ENCODE assay signal across 17 cellular contexts in the genomic region with DNA sequence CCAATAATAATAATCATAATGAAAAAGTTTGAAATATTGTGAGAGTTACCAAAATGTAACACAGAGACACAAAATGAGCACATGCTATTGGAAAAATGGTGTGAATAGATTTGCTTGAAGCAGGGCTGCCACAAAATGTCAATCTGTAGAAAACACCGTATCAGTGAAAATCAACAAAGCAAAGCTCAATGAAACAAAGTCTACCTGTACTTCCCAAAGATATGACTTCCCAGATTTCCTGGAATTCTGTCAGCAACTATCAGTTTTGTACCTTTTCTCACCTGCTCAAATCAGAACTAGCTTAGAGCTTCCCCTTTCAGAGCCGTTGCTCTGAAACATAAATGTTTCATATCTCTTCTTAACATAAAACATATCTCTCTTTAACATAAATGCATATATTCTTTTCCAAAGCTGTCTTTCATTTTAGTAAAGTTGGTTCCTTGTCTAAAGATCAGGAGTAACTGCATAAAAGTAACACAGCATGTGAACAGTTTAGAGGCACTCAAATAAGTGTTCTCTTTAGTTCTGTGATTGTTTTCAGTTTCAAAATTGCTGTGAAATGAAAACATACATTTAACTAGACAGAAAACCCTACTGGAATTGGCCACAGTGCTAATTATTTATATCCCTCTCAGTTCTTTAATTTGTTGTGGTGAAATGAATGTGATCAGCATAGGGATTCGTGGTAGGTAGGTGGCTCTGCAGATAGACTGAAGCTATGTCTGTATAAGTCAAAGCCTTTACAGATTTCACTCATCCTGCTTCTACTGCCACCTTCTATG.
DNase-seq lines count a peak whose midpoint lies in the region; ATAC-seq and TF ChIP-seq lines count a peak whose summit lies in the region.
"Had no signal": no experiment of that assay in that cellular context is flagged by ENCODE, and none has a peak within 500 bp of the region (broad histone marks: within the 10 kb centered on the region; RNA-seq: fewer than 3 reads in every experiment).

No MANE protein-coding gene starts in this region.

- H3K4me1 ChIP-seq in MM.1S (ENCODE audit: low read length) = no peaks in the 10 kb centered on the region
- H3K4me1 ChIP-seq: left lung, SJCRH30, upper lobe of right lung had no signal

- no peaks in the 10 kb centered on the region for H3K9me2 ChIP-seq in MM.1S (replicated peaks; ENCODE audit: insufficient read depth, low read length)

- peak overlapping the region; percentile 19; the same call in 1 of the 2 replicates for H2AFZ ChIP-seq in MM.1S (ENCODE audit: low read length)

- peak; percentile 74 for ATAC-seq in GM18858 (IDR thresholded peaks at IDR 0.05; ENCODE audit: unreplicated experiment)
- ATAC-seq in GM21390 (IDR thresholded peaks at IDR 0.05; ENCODE audit: unreplicated experiment) = peak; percentile 94
- peak; percentile 70 for ATAC-seq in HG02981 (IDR thresholded peaks at IDR 0.05; ENCODE audit: unreplicated experiment)
- ATAC-seq in activated CD8-positive, alpha-beta T cell treated with anti-CD3 and anti-CD28 coated beads, Interleukin-2, amount 10 ng/mL, durations not matched to agents 7 days and 5 days = no peak
- no peak for ATAC-seq in activated CD8-positive, alpha-beta memory T cell treated with anti-CD3 and anti-CD28 coated beads, Interleukin-2, amount 10 ng/mL, durations not matched to agents 7 days and 5 days
- ATAC-seq: left lung, upper lobe of right lung had no signal

- POLR2A ChIA-PET in activated CD8-positive, alpha-beta T cell treated with anti-CD3 and anti-CD28 coated beads, Interleukin-2, amount 10 ng/mL, durations not matched to agents 7 days and 5 days (lab: Charles Lee) = no interaction called here

- H3K36me3 Mint-ChIP-seq in activated CD8-positive, alpha-beta T cell treated with anti-CD3 and anti-CD28 coated beads, Interleukin-2, amount 10 ng/mL, durations not matched to agents 7 days and 5 days (ENCODE audit: low read depth) = no peaks in the 10 kb centered on the region
- H3K36me3 Mint-ChIP-seq in activated CD8-positive, alpha-beta memory T cell treated with anti-CD3 and anti-CD28 coated beads, Interleukin-2, amount 10 ng/mL, durations not matched to agents 7 days and 5 days = no peaks in the 10 kb centered on the region
- H3K36me3 Mint-ChIP-seq: naive B cell had no signal

- no peaks in the 10 kb centered on the region for H4K20me1 ChIP-seq in MM.1S (ENCODE audit: insufficient read depth, low read length)

- no peaks in the 10 kb centered on the region for H3K79me2 ChIP-seq in MM.1S (ENCODE audit: low read length)

- no peak overlapping the region for H3K27ac ChIP-seq in MM.1S (ENCODE audit: low read length)
- H3K27ac ChIP-seq: left lung, SJCRH30, upper lobe of right lung had no signal

- H3K9ac ChIP-seq in MM.1S (ENCODE audit: low read length) = no peak overlapping the region

- no peaks in the 10 kb centered on the region for H3K4me1 Mint-ChIP-seq in activated CD8-positive, alpha-beta T cell treated with anti-CD3 and anti-CD28 coated beads, Interleukin-2, amount 10 ng/mL, durations not matched to agents 7 days and 5 days (ENCODE audit: low read depth)
- no peaks in the 10 kb centered on the region for H3K4me1 Mint-ChIP-seq in activated CD8-positive, alpha-beta memory T cell treated with anti-CD3 and anti-CD28 coated beads, Interleukin-2, amount 10 ng/mL, durations not matched to agents 7 days and 5 days
- H3K4me1 Mint-ChIP-seq: naive B cell had no signal

- H3K36me3 ChIP-seq in MM.1S (replicated peaks; ENCODE audit: insufficient read depth, low read length) (no peaks in the 10 kb centered on the region), H7 (replicated peaks; ENCODE audit: control insufficient read depth, insufficient read depth, low read length) (no peaks in the 10 kb centered on the region)
- H3K36me3 ChIP-seq: left lung, SJCRH30, upper lobe of right lung had no signal

- TF ChIP-seq CTCF in MM.1S (IDR thresholded peaks at IDR 0.05; ENCODE audit: low read length) = no peak

- H3K27me3 ChIP-seq in MM.1S (replicated peaks; ENCODE audit: insufficient read depth, low read length) = no peaks in the 10 kb centered on the region
- no peaks in the 10 kb centered on the region for H3K27me3 ChIP-seq in H7 (ENCODE audit: control insufficient read depth, insufficient read depth, low read length)
- H3K27me3 ChIP-seq: left lung, SJCRH30, upper lobe of right lung had no signal

- no peak overlapping the region for H3K27ac Mint-ChIP-seq in activated CD8-positive, alpha-beta T cell treated with anti-CD3 and anti-CD28 coated beads, Interleukin-2, amount 10 ng/mL, durations not matched to agents 7 days and 5 days
- H3K27ac Mint-ChIP-seq in activated CD8-positive, alpha-beta memory T cell treated with anti-CD3 and anti-CD28 coated beads, Interleukin-2, amount 10 ng/mL, durations not matched to agents 7 days and 5 days = no peak overlapping the region

- no peaks in the 10 kb centered on the region for H3F3A ChIP-seq in MM.1S (ENCODE audit: insufficient read depth, low read length)

- no peak overlapping the region for H3K4me3 Mint-ChIP-seq in activated CD8-positive, alpha-beta T cell treated with anti-CD3 and anti-CD28 coated beads, Interleukin-2, amount 10 ng/mL, durations not matched to agents 7 days and 5 days
- H3K4me3 Mint-ChIP-seq in activated CD8-positive, alpha-beta memory T cell treated with anti-CD3 and anti-CD28 coated beads, Interleukin-2, amount 10 ng/mL, durations not matched to agents 7 days and 5 days = no peak overlapping the region
- H3K4me3 Mint-ChIP-seq: naive B cell had no signal

- H3K4me3 ChIP-seq in MM.1S (ENCODE audit: low read length) = 0 out of 2 replicates have a peak overlapping the region, but pooled peaks have one; percentile 14
- H3K4me3 ChIP-seq in H7 (ENCODE audit: insufficient read depth, low read depth, low read length) = no peak overlapping the region
- H3K4me3 ChIP-seq: left lung, SJCRH30, upper lobe of right lung had no signal

- peak overlapping the region; percentile 60 for H3K4me2 ChIP-seq in MM.1S (ENCODE audit: low read depth, low read length)

- H3K9me3 Mint-ChIP-seq in activated CD8-positive, alpha-beta T cell treated with anti-CD3 and anti-CD28 coated beads, Interleukin-2, amount 10 ng/mL, durations not matched to agents 7 days and 5 days (ENCODE audit: insufficient read depth) = no peaks in the 10 kb centered on the region
- peaks cover 13% of the 10 kb centered on the region for H3K9me3 Mint-ChIP-seq in activated CD8-positive, alpha-beta memory T cell treated with anti-CD3 and anti-CD28 coated beads, Interleukin-2, amount 10 ng/mL, durations not matched to agents 7 days and 5 days (ENCODE audit: low read depth)

- DNase-seq in MM.1S (peak; percentile 22), H7 (no peak), NCI-H2196 treated with DMSO at 0.1 percent for 48 hours (lab: John Stamatoyannopoulos, UW; ENCODE audit: unreplicated experiment) (no peak)
- no peak for DNase-seq in activated CD8-positive, alpha-beta T cell treated with anti-CD3 and anti-CD28 coated beads, Interleukin-2, amount 10 ng/mL, durations not matched to agents 7 days and 5 days
- DNase-seq in activated CD8-positive, alpha-beta memory T cell treated with anti-CD3 and anti-CD28 coated beads, Interleukin-2, amount 10 ng/mL, durations not matched to agents 7 days and 5 days = no peak
- DNase-seq: activated CD4-positive, alpha-beta T cell treated with anti-CD3 and anti-CD28 coated beads, Interleukin-2, amount 50 U/mL, for 48 hours; activated effector memory CD4-positive, alpha-beta T cell treated with anti-CD3 and anti-CD28 coated beads, Interleukin-2, amount 50 U/mL, for 16 hours; hypothalamus; left lung; naive B cell; NK-92 treated with Interleukin-12 subunit alpha and Interleukin-12 subunit beta, amount 100 ng/mL, for 24 hours; retina; SJCRH30; upper lobe of right lung had no signal

- no peaks in the 10 kb centered on the region for H3K9me3 ChIP-seq in MM.1S (replicated peaks; ENCODE audit: insufficient read depth, low read length)
- H3K9me3 ChIP-seq: left lung, SJCRH30, upper lobe of right lung had no signal

- CTCF ChIA-PET in activated CD8-positive, alpha-beta T cell treated with anti-CD3 and anti-CD28 coated beads, Interleukin-2, amount 10 ng/mL, durations not matched to agents 7 days and 5 days (lab: Charles Lee) = no interaction called here
- CTCF ChIA-PET in activated CD8-positive, alpha-beta memory T cell treated with anti-CD3 and anti-CD28 coated beads, Interleukin-2, amount 10 ng/mL, durations not matched to agents 7 days and 5 days (lab: Charles Lee) = no interaction called here

- H3K27me3 Mint-ChIP-seq in activated CD8-positive, alpha-beta T cell treated with anti-CD3 and anti-CD28 coated beads, Interleukin-2, amount 10 ng/mL, durations not matched to agents 7 days and 5 days (ENCODE audit: low read depth) = no peaks in the 10 kb centered on the region
- H3K27me3 Mint-ChIP-seq in activated CD8-positive, alpha-beta memory T cell treated with anti-CD3 and anti-CD28 coated beads, Interleukin-2, amount 10 ng/mL, durations not matched to agents 7 days and 5 days = no peaks in the 10 kb centered on the region
- H3K27me3 Mint-ChIP-seq: naive B cell had no signal

Comparison
In these comparisons a context has a peak if more than half of its experiments do, and no peak if none do; other contexts are left out.
1. ATAC-seq: peak in GM18858 (single experiment), GM21390 (single experiment) and HG02981 (single experiment); none in activated CD8-positive, alpha-beta T cell treated with anti-CD3 and anti-CD28 coated beads, Interleukin-2, amount 10 ng/mL, durations not matched to agents 7 days and 5 days (single experiment) and activated CD8-positive, alpha-beta memory T cell treated with anti-CD3 and anti-CD28 coated beads, Interleukin-2, amount 10 ng/mL, durations not matched to agents 7 days and 5 days (single experiment).